8 cellular contexts compared by ENCODE assay signal in genomic region chr7:1940863-1941262, GRCh38.
DNase-seq lines count a peak whose midpoint lies in the region; ATAC-seq and TF ChIP-seq lines count a peak whose summit lies in the region.

No MANE protein-coding gene starts in this region.

- H3K9me2 ChIP-seq in OCI-LY1 (ENCODE audit: low read depth, low read length), result no peaks in the 10 kb centered on the region

- H3K27ac ChIP-seq in OCI-LY1 (ENCODE audit: low read depth, low read length, poor library complexity, severe bottlenecking), result peak overlapping the region; percentile 86

- ATAC-seq in GM21619 (IDR thresholded peaks at IDR 0.05; ENCODE audit: unreplicated experiment), result peak; percentile 16
- ATAC-seq in left lobe of liver, result peak; percentile 19
- ATAC-seq in GM21381 (IDR thresholded peaks at IDR 0.05; ENCODE audit: unreplicated experiment), result no peak

- H3K27me3 ChIP-seq in OCI-LY1 (ENCODE audit: insufficient read depth, low read length), result no peaks in the 10 kb centered on the region

- TF ChIP-seq CTCF in OCI-LY1 (IDR thresholded peaks at IDR 0.05; ENCODE audit: low read length), result no peak
- no peak for TF ChIP-seq CTCF in GM13977 (IDR thresholded peaks at IDR 0.05; ENCODE audit: extremely low read depth, insufficient read depth, missing control alignments)

- in situ Hi-C loops in GM13977 (cut with MboI; ENCODE audit: low pct_unique_long_range_greater_than_20kb, low sequenced_read_pairs, unreplicated experiment), result no loop called here

- no peaks in the 10 kb centered on the region for H3K9me3 ChIP-seq in OCI-LY1 (ENCODE audit: low read length)

- H4K20me1 ChIP-seq in OCI-LY1 (ENCODE audit: insufficient read depth, low read length), result no peaks in the 10 kb centered on the region

- H3K79me2 ChIP-seq in OCI-LY1 (ENCODE audit: insufficient read depth, low read length), result no peaks in the 10 kb centered on the region

- H3K4me2 ChIP-seq in OCI-LY1 (ENCODE audit: low read length), result peak overlapping the region; percentile 61

- DNase-seq in GDM1 (lab: John Stamatoyannopoulos, UW) (peak; percentile 67), left lobe of liver (ENCODE audit: low spot score) (no peak), EL (no peak), GM13977 (ENCODE audit: low spot score) (no peak), glomerular visceral epithelial cell (ENCODE audit: extremely low spot score) (no peak)

- peak overlapping the region; percentile 49 for H3K4me3 ChIP-seq in OCI-LY1 (ENCODE audit: low read depth, low read length, poor library complexity, severe bottlenecking)

- peaks cover 9% of the 10 kb centered on the region for H3K36me3 ChIP-seq in OCI-LY1 (ENCODE audit: insufficient read depth, low read length)

- H2AFZ ChIP-seq in OCI-LY1 (ENCODE audit: low read length), result no peak overlapping the region

- H3K9ac ChIP-seq in OCI-LY1 (ENCODE audit: low read length), result peak overlapping the region; percentile 49; the same call in 1 of the 2 replicates

- H3F3A ChIP-seq in OCI-LY1 (ENCODE audit: insufficient read depth, low read length), result no peaks in the 10 kb centered on the region

- H3K4me1 ChIP-seq in OCI-LY1 (ENCODE audit: insufficient read depth, low read length, severe bottlenecking), result peaks cover 36% of the 10 kb centered on the region
